8 cellular contexts compared by ENCODE assay signal in genomic region chr1:93079685-93080141, GRCh38. TPM values are rescaled to one million over a fixed set of nuclear protein-coding genes. Genes with fewer than 3 reads are reported as not detected.
DNase-seq lines count a peak whose midpoint lies in the region; ATAC-seq and TF ChIP-seq lines count a peak whose summit lies in the region.

No MANE protein-coding gene starts in this region.

- H3K4me1 ChIP-seq in MM.1S (ENCODE audit: low read length) (0 out of 2 replicates have a peak, but pooled peaks cover 7% of the 10 kb centered on the region), esophagus (ENCODE audit: control insufficient read depth in 2 of 2, insufficient read depth in 2 of 2, low read length in 1 of 2) (no peaks in the 10 kb centered on the region), muscle layer of duodenum (ENCODE audit: control insufficient read depth in 1 of 2, insufficient read depth in 2 of 2, low read length in 2 of 2) (peaks cover 0 to 17% of the 10 kb centered on the region in 2 donors), tibial artery (peaks cover 0 to 27% (median 12%) of the 10 kb centered on the region in 4 donors)

- POLR2A ChIA-PET in activated CD8-positive, alpha-beta T cell treated with anti-CD3 and anti-CD28 coated beads, Interleukin-2, amount 10 ng/mL, durations not matched to agents 7 days and 5 days (lab: Charles Lee), result interaction anchor here (0.6 to 3.2 kb wide), 31 partner anchors 9 to 766 kb away, joined by 3 to 28 read pairs (median 5); partner anchors contain the start of genes DIPK1A, DR1, RPL5 and TMED5

- H3K27ac ChIP-seq in MM.1S (ENCODE audit: low read length) (peak overlapping the region; percentile 28; the same call in 1 of the 2 replicates), esophagus (ENCODE audit: low read depth in 2 of 2, low read length in 1 of 2) (peak overlapping the region; percentile 56 to 93), muscle layer of duodenum (ENCODE audit: low read length) (peak overlapping the region; percentile 96), tibial artery (peak overlapping the region; percentile 63 to 71)

- H3K9ac ChIP-seq in MM.1S (ENCODE audit: low read length), result peak overlapping the region; percentile 83

- peak overlapping the region; percentile 77 for H3K4me2 ChIP-seq in MM.1S (ENCODE audit: low read depth, low read length)

- H3K9me2 ChIP-seq in MM.1S (replicated peaks; ENCODE audit: insufficient read depth, low read length), result no peaks in the 10 kb centered on the region

- H3K9me3 Mint-ChIP-seq in activated CD8-positive, alpha-beta T cell treated with anti-CD3 and anti-CD28 coated beads, Interleukin-2, amount 10 ng/mL, durations not matched to agents 7 days and 5 days (ENCODE audit: insufficient read depth), result peaks cover 12% of the 10 kb centered on the region

- peaks cover 8% of the 10 kb centered on the region; the same call in 1 of the 2 replicates for H4K20me1 ChIP-seq in MM.1S (ENCODE audit: insufficient read depth, low read length)

- WGBS in esophagus, 2 donors, result 1% methylated on average over 13 of the region's 13 CpGs

- peak; percentile 1 for ATAC-seq in activated CD8-positive, alpha-beta T cell treated with anti-CD3 and anti-CD28 coated beads, Interleukin-2, amount 10 ng/mL, durations not matched to agents 7 days and 5 days

- H3K4me3 ChIP-seq in MM.1S (ENCODE audit: low read length) (peak overlapping the region; percentile 83), esophagus (ENCODE audit: low read depth in 1 of 2, low read length in 2 of 2) (peak overlapping the region; percentile 86 to 99), muscle layer of duodenum (ENCODE audit: low read depth in 1 of 2, low read length in 2 of 2) (peak overlapping the region; percentile 85 to 100), tibial artery (peak overlapping the region; percentile 68 to 79)

- peaks cover 57% of the 10 kb centered on the region for H3K79me2 ChIP-seq in MM.1S (ENCODE audit: low read length)

- intact Hi-C loops in tibial artery (cut with DNase I; ENCODE audit: low total_unique reads), result loop anchor here (10.0 kb wide), 1 partner anchor 105 kb away; the partner anchor contains the start of genes CCDC18 and TMED5

- peaks cover 22% of the 10 kb centered on the region for H3K36me3 Mint-ChIP-seq in activated CD8-positive, alpha-beta T cell treated with anti-CD3 and anti-CD28 coated beads, Interleukin-2, amount 10 ng/mL, durations not matched to agents 7 days and 5 days (ENCODE audit: low read depth)

- CTCF ChIA-PET in activated CD8-positive, alpha-beta T cell treated with anti-CD3 and anti-CD28 coated beads, Interleukin-2, amount 10 ng/mL, durations not matched to agents 7 days and 5 days (lab: Charles Lee), result interaction anchor here (0.6 to 4.1 kb wide), 48 partner anchors 9 to 770 kb away, joined by 3 to 25 read pairs (median 4); partner anchors contain the start of genes DIPK1A, DR1 and RPL5

- H3K27me3 Mint-ChIP-seq in activated CD8-positive, alpha-beta T cell treated with anti-CD3 and anti-CD28 coated beads, Interleukin-2, amount 10 ng/mL, durations not matched to agents 7 days and 5 days (ENCODE audit: low read depth), result no peaks in the 10 kb centered on the region

- no peaks in the 10 kb centered on the region for H3K9me3 ChIP-seq in MM.1S (replicated peaks; ENCODE audit: insufficient read depth, low read length)
- H3K9me3 ChIP-seq in esophagus (ENCODE audit: control insufficient read depth in 2 of 2, insufficient read depth in 1 of 2, low read depth in 1 of 2, low read length in 1 of 2), result no peaks in the 10 kb centered on the region
- no peaks in the 10 kb centered on the region for H3K9me3 ChIP-seq in muscle layer of duodenum (ENCODE audit: control insufficient read depth in 1 of 2, low read length in 2 of 2)
- H3K9me3 ChIP-seq in tibial artery, result no peaks in the 10 kb centered on the region

- peak overlapping the region; percentile 98 for H3K27ac Mint-ChIP-seq in activated CD8-positive, alpha-beta T cell treated with anti-CD3 and anti-CD28 coated beads, Interleukin-2, amount 10 ng/mL, durations not matched to agents 7 days and 5 days

- H3K4me3 Mint-ChIP-seq in activated CD8-positive, alpha-beta T cell treated with anti-CD3 and anti-CD28 coated beads, Interleukin-2, amount 10 ng/mL, durations not matched to agents 7 days and 5 days, result peak overlapping the region; percentile 97

- no peak for TF ChIP-seq CTCF in MM.1S (IDR thresholded peaks at IDR 0.05; ENCODE audit: low read length)
- no peak for TF ChIP-seq CTCF in tibial artery (IDR thresholded peaks at IDR 0.05)

- peaks cover 41% of the 10 kb centered on the region for H3K4me1 Mint-ChIP-seq in activated CD8-positive, alpha-beta T cell treated with anti-CD3 and anti-CD28 coated beads, Interleukin-2, amount 10 ng/mL, durations not matched to agents 7 days and 5 days (ENCODE audit: low read depth)

- DNase-seq in GDM1 (lab: John Stamatoyannopoulos, UW) (peak; percentile 71), MM.1S (no peak), tibial artery (peak in 1 of 2 donors; percentile 66), mucosa of gallbladder (ENCODE audit: low spot score) (no peak), NCI-H1436 (lab: John Stamatoyannopoulos, UW) (no peak)
- DNase-seq in activated CD8-positive, alpha-beta T cell treated with anti-CD3 and anti-CD28 coated beads, Interleukin-2, amount 10 ng/mL, durations not matched to agents 7 days and 5 days, result peak; percentile 48

- H3K36me3 ChIP-seq in MM.1S (replicated peaks; ENCODE audit: insufficient read depth, low read length) (no peaks in the 10 kb centered on the region), esophagus (ENCODE audit: control insufficient read depth in 2 of 2, insufficient read depth in 2 of 2, low read length in 1 of 2) (no peaks in the 10 kb centered on the region), muscle layer of duodenum (ENCODE audit: control insufficient read depth in 1 of 2, insufficient read depth in 2 of 2, low read length in 2 of 2) (peaks cover 0 to 8% of the 10 kb centered on the region in 2 donors), tibial artery (peaks cover 0 to 4% (median 2%) of the 10 kb centered on the region in 3 donors)

- H3F3A ChIP-seq in MM.1S (ENCODE audit: insufficient read depth, low read length), result peaks cover 8% of the 10 kb centered on the region

- H2AFZ ChIP-seq in MM.1S (ENCODE audit: low read length), result peak overlapping the region; percentile 85

- H3K27me3 ChIP-seq in MM.1S (replicated peaks; ENCODE audit: insufficient read depth, low read length) (no peaks in the 10 kb centered on the region), esophagus (ENCODE audit: control insufficient read depth in 1 of 2, insufficient read depth in 2 of 2, low read length in 2 of 2) (no peaks in the 10 kb centered on the region), muscle layer of duodenum (ENCODE audit: low read depth, low read length) (no peaks in the 10 kb centered on the region), tibial artery (no peaks in the 10 kb centered on the region)

RNA-seq across cellular contexts. Expression of gene MTF2, which starts 0.6 kb away (rescaled TPM):
- 10 to 100 TPM; 56.4 to 63.2 TPM for total RNA-seq in activated CD8-positive, alpha-beta T cell treated with anti-CD3 and anti-CD28 coated beads, Interleukin-2, amount 10 ng/mL, durations not matched to agents 7 days and 5 days
- polyA plus RNA-seq in esophagus, result 1 to 10 TPM; 4.7 to 7.8 TPM
- total RNA-seq in mucosa of gallbladder, result 24.3 TPM

Comparison
In these comparisons a context has a peak if more than half of its experiments do, and no peak if none do; other contexts are left out.
1. DNase-seq: peak in GDM1 (single experiment) and activated CD8-positive, alpha-beta T cell treated with anti-CD3 and anti-CD28 coated beads, Interleukin-2, amount 10 ng/mL, durations not matched to agents 7 days and 5 days (single experiment); none in MM.1S (single experiment), mucosa of gallbladder (single experiment) and NCI-H1436 (single experiment).
2. H3K27ac ChIP-seq: peak in every context shown above with its lines; median percentile 96 in muscle layer of duodenum; 74 in esophagus; 67 in tibial artery; 28 in MM.1S.
3. Peak in every context shown above with its lines, with median percentiles within 50 percentile points of each other: H3K4me3 ChIP-seq.